ENCODE assay signal across 8 cellular contexts in genomic region chr1:115828101-115829022, GRCh38. TPM values are rescaled to one million over a fixed set of nuclear protein-coding genes. Genes with fewer than 3 reads are reported as not detected.
DNase-seq lines count a peak whose midpoint lies in the region; ATAC-seq and TF ChIP-seq lines count a peak whose summit lies in the region.

No MANE protein-coding gene starts in this region.

- POLR2A ChIA-PET in AG04450 (lab: Yijun Ruan, JAX), result no interaction called here

- H3K4me3 ChIP-seq in AG04450 (ENCODE audit: low read depth, low read length) (peak overlapping the region; percentile 31), right lobe of liver (peak overlapping the region; percentile 24 to 30 (median 28)), subcutaneous abdominal adipose tissue (ENCODE audit: low read depth in 1 of 5, low read length in 5 of 5) (peak overlapping the region; percentile 56 to 70 (median 66))

- WGBS in right lobe of liver (ENCODE audit: insufficient coverage, low coverage, low lambda C conversion rate, missing lambda C conversion rate), result 14% methylated on average over 12 of the region's 80 CpGs

- H3K9me3 Mint-ChIP-seq in chondrocyte (ENCODE audit: low read depth), result no peaks in the 10 kb centered on the region

- H3K27ac ChIP-seq in AG04450 (ENCODE audit: low read depth, low read length) (no peak overlapping the region), right lobe of liver (no peak overlapping the region), subcutaneous abdominal adipose tissue (ENCODE audit: low read depth, low read length) (no peak overlapping the region)

- H3K27ac Mint-ChIP-seq in chondrocyte (ENCODE audit: unreplicated experiment), result no peak overlapping the region

- peak overlapping the region in 4 of 5 donors; percentile 27 to 74 (median 54) for H3K9ac ChIP-seq in subcutaneous abdominal adipose tissue (ENCODE audit: low read length in 5 of 5)

- peak overlapping the region; percentile 71 for H3K4me3 Mint-ChIP-seq in chondrocyte (ENCODE audit: unreplicated experiment)

- TF ChIP-seq CTCF in AG04450 (IDR thresholded peaks at IDR 0.05; ENCODE audit: low read depth, low read length) (no peak), chondrocyte (IDR thresholded peaks at IDR 0.05) (peak; percentile 17), right lobe of liver (IDR thresholded peaks at IDR 0.05) (no peak)

- DNase-seq in AG04450 (ENCODE audit: low read depth, low spot score), result no peak
- DNase-seq in NCI-H1694 (lab: John Stamatoyannopoulos, UW), result peak; percentile 86
- peak; percentile 79 for DNase-seq in chondrocyte (ENCODE audit: low spot score)
- DNase-seq in right lobe of liver, result peak in 1 of 3 donors; percentile 28
- no peak for DNase-seq in NCI-H2081 (lab: John Stamatoyannopoulos, UW)
- no peak for DNase-seq in HPDE6-E6E7 (ENCODE audit: extremely low spot score)

- H3K4me1 ChIP-seq in right lobe of liver (no peaks in the 10 kb centered on the region), subcutaneous abdominal adipose tissue (ENCODE audit: control insufficient read depth in 5 of 5, insufficient read depth in 5 of 5, low read length in 5 of 5) (peaks cover 0 to 14% (median 7%) of the 10 kb centered on the region in 5 donors)

- CTCF ChIA-PET in AG04450 (lab: Charles Lee), result interaction anchor here (1.0 kb wide), 1 partner anchor 19 kb away, joined by 3 read pairs; no protein-coding TSS in a partner anchor

- H3K4me1 Mint-ChIP-seq in chondrocyte (ENCODE audit: low read depth), result peaks cover 11% of the 10 kb centered on the region

- ATAC-seq in right lobe of liver (peak; percentile 44 to 62 (median 48)), GM19467 (IDR thresholded peaks at IDR 0.05; ENCODE audit: unreplicated experiment) (no peak)

- peaks cover 2% of the 10 kb centered on the region for H3K36me3 Mint-ChIP-seq in chondrocyte (ENCODE audit: low read depth)

- no peaks in the 10 kb centered on the region; the same call in 1 of the 2 replicates for H3K9me3 ChIP-seq in AG04450 (ENCODE audit: control insufficient read depth, insufficient read depth, low read length)
- no peaks in the 10 kb centered on the region for H3K9me3 ChIP-seq in right lobe of liver
- no peaks in the 10 kb centered on the region for H3K9me3 ChIP-seq in subcutaneous abdominal adipose tissue (ENCODE audit: control insufficient read depth in 5 of 5, low read length in 5 of 5)

- intact Hi-C loops in right lobe of liver (cut with DNase I), result no loop called here

- no peak for TF ChIP-seq POLR2A in right lobe of liver (IDR thresholded peaks at IDR 0.05)

- H3K27me3 Mint-ChIP-seq in chondrocyte (ENCODE audit: low read depth), result peaks cover 55% of the 10 kb centered on the region

- H3K36me3 ChIP-seq in right lobe of liver (no peaks in the 10 kb centered on the region), subcutaneous abdominal adipose tissue (ENCODE audit: control insufficient read depth in 5 of 5, insufficient read depth in 5 of 5, low read length in 5 of 5) (no peaks in the 10 kb centered on the region)

- peaks cover 24% of the 10 kb centered on the region for H3K27me3 ChIP-seq in AG04450 (ENCODE audit: control insufficient read depth, insufficient read depth, low read length)
- peaks cover 0 to 11% of the 10 kb centered on the region in 2 donors for H3K27me3 ChIP-seq in right lobe of liver
- H3K27me3 ChIP-seq in subcutaneous abdominal adipose tissue (ENCODE audit: control insufficient read depth in 5 of 5, insufficient read depth in 4 of 5, low read length in 5 of 5), result peaks cover 0 to 11% (median 3%) of the 10 kb centered on the region in 5 donors

RNA-seq across cellular contexts. Expression of gene NHLH2, which starts 12.6 kb away (rescaled TPM):
- not detected in 2 replicates for polyA plus RNA-seq in AG04450 (2011; rRNA removed)
- not detected in 2 replicates for polyA minus RNA-seq in AG04450 (2011; rRNA and poly(A)+ RNA removed)
- total RNA-seq in chondrocyte, result not detected in 3 replicates
- total RNA-seq in right lobe of liver, result not detected

RNA-seq across cellular contexts. Expression of gene CASQ2, which starts 59.8 kb away (rescaled TPM):
- not detected in 2 replicates for polyA plus RNA-seq in AG04450 (2011; rRNA removed)
- not detected in 2 replicates for polyA minus RNA-seq in AG04450 (2011; rRNA and poly(A)+ RNA removed)
- total RNA-seq in chondrocyte (not detected in 3 replicates), right lobe of liver (under 1 TPM in 4 of 6 experiments, not detected in 2; 0.09 to 0.44 (median 0.21) TPM)

Comparison
In these comparisons a context has a peak if more than half of its experiments do, and no peak if none do; other contexts are left out.
1. DNase-seq: peak in NCI-H1694 (single experiment) and chondrocyte (single experiment); none in AG04450 (single experiment), NCI-H2081 (0 of 2) and HPDE6-E6E7 (single experiment).
2. Peak in every context shown above with its lines, with median percentiles within 50 percentile points of each other: H3K4me3 ChIP-seq.